Comparison of ENCODE assay signal across 11 cellular contexts in the genomic region with DNA sequence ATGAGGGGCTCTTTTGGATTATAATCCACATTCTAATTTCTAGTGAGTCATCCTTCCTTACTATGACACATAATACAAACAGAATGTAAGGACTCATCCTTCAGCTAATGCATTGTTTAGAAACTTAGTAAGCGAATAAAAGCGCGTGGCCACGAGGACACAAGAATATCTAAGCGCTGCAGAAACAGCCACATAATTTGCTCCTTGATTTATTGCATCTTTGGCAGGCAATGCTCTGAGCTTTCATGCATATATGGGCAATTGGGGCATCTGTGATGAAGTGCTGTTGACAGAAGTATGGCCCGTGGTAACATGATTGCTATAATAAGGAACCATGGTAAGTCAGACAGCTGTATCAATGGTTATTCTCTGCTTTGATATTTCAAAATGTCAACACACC.
DNase-seq lines count a peak whose midpoint lies in the region; ATAC-seq and TF ChIP-seq lines count a peak whose summit lies in the region.
"Had no signal": no experiment of that assay in that cellular context is flagged by ENCODE, and none has a peak within 500 bp of the region (broad histone marks: within the 10 kb centered on the region; RNA-seq: fewer than 3 reads in every experiment).

No MANE protein-coding gene starts in this region.

- H3K9ac ChIP-seq in trophoblast cell (ENCODE audit: low read length) = no peak overlapping the region

- TF ChIP-seq POLR2A in ovary (IDR thresholded peaks at IDR 0.05) = no peak

- intact Hi-C loops in ovary (cut with DNase I) = no loop called here

- H2AFZ ChIP-seq in trophoblast cell (ENCODE audit: insufficient read depth, low read length, poor library complexity) = no peak overlapping the region

- no CpG with 5 or more reads among the region's 6 CpGs for WGBS in trophoblast cell (ENCODE audit: extremely low coverage, insufficient coverage, insufficient read length)
- WGBS in ovary, 3 donors = 79 to 87% (median 83%) methylated on average over 6 of the region's 6 CpGs

- H3K27me3 ChIP-seq in brain microvascular endothelial cell (replicated peaks) (no peaks in the 10 kb centered on the region), trophoblast cell (ENCODE audit: insufficient read depth, low read length) (no peaks in the 10 kb centered on the region), ovary (no peaks in the 10 kb centered on the region)

- H2AK5ac ChIP-seq in trophoblast cell (ENCODE audit: low read length) = no peak overlapping the region

- TF ChIP-seq CTCF in brain microvascular endothelial cell (IDR thresholded peaks at IDR 0.05; ENCODE audit: low read depth, low read length, missing control alignments) = no peak
- TF ChIP-seq CTCF in ovary (IDR thresholded peaks at IDR 0.05) = no peak

- H2BK12ac ChIP-seq in trophoblast cell (ENCODE audit: low read length) = no peak overlapping the region

- H3K4me3 ChIP-seq in brain microvascular endothelial cell (ENCODE audit: low read depth, low read length) (no peak overlapping the region), trophoblast cell (ENCODE audit: low read depth, low read length) (no peak overlapping the region), ovary (no peak overlapping the region)

- no peak overlapping the region for H2BK5ac ChIP-seq in trophoblast cell (ENCODE audit: low read depth, low read length, poor library complexity)

- no peaks in the 10 kb centered on the region for H3K9me3 ChIP-seq in trophoblast cell (ENCODE audit: insufficient read depth, low read depth, low read length)
- no peaks in the 10 kb centered on the region for H3K9me3 ChIP-seq in ovary

- H3K23ac ChIP-seq in trophoblast cell (ENCODE audit: low read length) = no peak overlapping the region

- no peak overlapping the region for H4K91ac ChIP-seq in trophoblast cell (ENCODE audit: low read depth, low read length)

- H3K4me1 ChIP-seq in trophoblast cell (ENCODE audit: control insufficient read depth in 1 of 2, insufficient read depth in 2 of 2, low read length in 2 of 2) (no peaks in the 10 kb centered on the region), ovary (ENCODE audit: insufficient read depth) (no peaks in the 10 kb centered on the region)

- TF ChIP-seq EP300 in ovary (IDR thresholded peaks at IDR 0.05) = no peak

- in situ Hi-C loops in brain microvascular endothelial cell (cut with HindIII; ENCODE audit: low pct_ligation_motif_present, low sequenced_read_pairs) = no loop called here

- H3K79me1 ChIP-seq in trophoblast cell (ENCODE audit: low read length) = no peaks in the 10 kb centered on the region

- no peak overlapping the region for H3K4ac ChIP-seq in trophoblast cell (ENCODE audit: low read depth, low read length)

- ATAC-seq in GM18520 (IDR thresholded peaks at IDR 0.05; ENCODE audit: unreplicated experiment) (no peak), GM18867 (IDR thresholded peaks at IDR 0.05; ENCODE audit: unreplicated experiment) (no peak)
- ATAC-seq: HCT116; naive thymus-derived CD4-positive, alpha-beta T cell; T-cell had no signal

- H3K4me2 ChIP-seq in trophoblast cell (ENCODE audit: low read length) = no peak overlapping the region

- no peaks in the 10 kb centered on the region for H3K79me2 ChIP-seq in trophoblast cell (ENCODE audit: control insufficient read depth, insufficient read depth, low read length, poor library complexity)

- no peak overlapping the region for H4K8ac ChIP-seq in trophoblast cell (ENCODE audit: low read depth, low read length)

- DNase-seq in GM03348 (ENCODE audit: low spot score) (peak; percentile 52), NCI-H1694 treated with DMSO at 0.1 percent for 48 hours (lab: John Stamatoyannopoulos, UW) (peak; percentile 16), brain microvascular endothelial cell (peak; percentile 86), trophoblast cell (peak; percentile 5), ovary (no peak)
- DNase-seq: activated CD8-positive, alpha-beta memory T cell treated with anti-CD3 and anti-CD28 coated beads, Interleukin-2, amount 50 U/mL, for 4 hours; naive thymus-derived CD4-positive, alpha-beta T cell; T-cell had no signal

- no peak overlapping the region for H3K18ac ChIP-seq in trophoblast cell (ENCODE audit: low read length)

- no peak overlapping the region for H2BK120ac ChIP-seq in trophoblast cell (ENCODE audit: insufficient read depth, low read length, poor library complexity)

- H3K27ac ChIP-seq in brain microvascular endothelial cell (peak overlapping the region; percentile 28), trophoblast cell (ENCODE audit: low read depth, low read length) (no peak overlapping the region), ovary (no peak overlapping the region)

- no peak overlapping the region for H3K14ac ChIP-seq in trophoblast cell (ENCODE audit: low read length)

- H4K12ac ChIP-seq in trophoblast cell (ENCODE audit: low read depth, low read length) = no peak overlapping the region

- H3K36me3 ChIP-seq in brain microvascular endothelial cell (replicated peaks) = no peaks in the 10 kb centered on the region
- no peaks in the 10 kb centered on the region for H3K36me3 ChIP-seq in trophoblast cell (ENCODE audit: control insufficient read depth in 1 of 2, insufficient read depth in 2 of 2, low read length in 2 of 2)
- H3K36me3 ChIP-seq in ovary = no peaks in the 10 kb centered on the region

Comparison
In these comparisons a context has a peak if more than half of its experiments do, and no peak if none do; other contexts are left out.
1. DNase-seq: peak in GM03348 (single experiment), NCI-H1694 treated with DMSO at 0.1 percent for 48 hours (single experiment), brain microvascular endothelial cell (single experiment) and trophoblast cell (2 of 2); none in ovary (0 of 5).